8 cellular contexts compared by ENCODE assay signal in genomic region chr20:22686097-22686496, GRCh38.
DNase-seq lines count a peak whose midpoint lies in the region; ATAC-seq and TF ChIP-seq lines count a peak whose summit lies in the region.

No MANE protein-coding gene starts in this region.

- ATAC-seq in HG03565 (IDR thresholded peaks at IDR 0.05; ENCODE audit: unreplicated experiment) = peak; percentile 73
- ATAC-seq in foreskin keratinocyte = peak; percentile 70
- ATAC-seq in HG02885 (IDR thresholded peaks at IDR 0.05; ENCODE audit: poor library complexity, unreplicated experiment) = no peak
- no peak for ATAC-seq in GM18520 (IDR thresholded peaks at IDR 0.05; ENCODE audit: unreplicated experiment)

- no peaks in the 10 kb centered on the region for H3K27me3 ChIP-seq in foreskin keratinocyte

- DNase-seq in COLO829 (ENCODE audit: low spot score) = peak; percentile 79
- peak; percentile 64 for DNase-seq in RWPE1 (ENCODE audit: low spot score)
- peak in 1 of 2 donors; percentile 53 for DNase-seq in foreskin keratinocyte
- peak; percentile 73 for DNase-seq in retina
- DNase-seq in activated naive CD4-positive, alpha-beta T cell treated with Interleukin-2 at 50 U/mL for 16 hours = no peak

- H3K27ac ChIP-seq in RWPE1 (no peak overlapping the region), foreskin keratinocyte (no peak overlapping the region)

- no peak for TF ChIP-seq CTCF in RWPE1 (conservative IDR thresholded peaks at IDR 0.05; ENCODE audit: low read depth)
- TF ChIP-seq CTCF in foreskin keratinocyte (conservative IDR thresholded peaks at IDR 0.05) = no peak

- H3K4me1 ChIP-seq in foreskin keratinocyte = no peaks in the 10 kb centered on the region

- CTCF ChIA-PET in RWPE1 (lab: Yijun Ruan, JAX) = interaction anchor here (1.1 kb wide), 1 partner anchor 359 kb away, joined by 4 read pairs; no protein-coding TSS in a partner anchor

- POLR2A ChIA-PET in RWPE1 (lab: Yijun Ruan, JAX; ENCODE audit: low non-redundant PET) = no interaction called here

Comparison
In these comparisons a context has a peak if more than half of its experiments do, and no peak if none do; other contexts are left out.
1. ATAC-seq: peak in HG03565 (single experiment) and foreskin keratinocyte (single experiment); none in HG02885 (single experiment) and GM18520 (single experiment).